Comparison of ENCODE assay signal across 5 cellular contexts in the genomic region with DNA sequence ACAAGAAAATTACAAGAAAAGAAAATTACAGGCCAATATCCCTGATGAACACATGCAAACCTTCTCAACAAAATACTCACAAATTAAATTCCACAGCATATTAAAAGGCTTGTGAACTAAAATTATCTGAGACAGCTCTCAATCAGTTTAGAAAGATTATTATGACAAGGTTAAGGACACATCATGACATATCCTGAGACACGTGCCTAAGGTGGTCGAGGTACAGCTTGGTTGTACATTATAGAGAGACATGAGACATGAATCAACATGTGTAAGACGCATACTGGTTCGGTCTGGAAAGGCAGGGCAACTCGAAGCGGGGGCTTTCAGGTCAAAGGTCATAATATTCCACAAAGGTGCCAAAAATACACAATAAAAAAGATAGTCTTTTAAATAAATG.
"Had no signal": no experiment of that assay in that cellular context is flagged by ENCODE, and none has a peak within 500 bp of the region (broad histone marks: within the 10 kb centered on the region; RNA-seq: fewer than 3 reads in every experiment).

No MANE protein-coding gene starts in this region.

- DNase-seq: IMR-90, KBM-7 had no signal

- H3K4me3 ChIP-seq: K562 had no signal

- ATAC-seq: HepG2, K562 had no signal

- H3K27ac ChIP-seq: HL-60 had no signal
